Comparison of ENCODE assay signal across 23 cellular contexts in the genomic region with DNA sequence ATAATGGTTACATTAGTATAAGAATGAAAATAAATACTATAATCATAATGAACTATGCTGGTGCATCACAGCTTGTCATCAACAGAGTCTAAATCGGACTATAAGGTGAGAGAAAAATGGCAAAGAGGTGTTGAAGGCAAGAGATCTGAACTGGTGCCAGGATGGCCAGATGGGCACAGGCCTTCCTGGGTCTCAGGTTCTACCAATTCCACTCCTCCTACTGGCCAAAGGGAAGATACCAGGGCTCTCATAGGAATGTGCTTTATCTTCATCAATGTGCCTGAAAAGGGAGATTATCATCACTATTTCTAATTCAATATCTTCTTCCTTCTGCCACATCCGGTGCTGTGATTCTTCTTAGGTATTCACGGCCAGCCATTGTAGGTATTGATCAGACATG.
A peak's percentile ranks its signal among the peaks of the same experiment; 100 is the strongest.
DNase-seq lines count a peak whose midpoint lies in the region; ATAC-seq and TF ChIP-seq lines count a peak whose summit lies in the region.
"Had no signal": no experiment of that assay in that cellular context is flagged by ENCODE, and none has a peak within 500 bp of the region (broad histone marks: within the 10 kb centered on the region; RNA-seq: fewer than 3 reads in every experiment).

No MANE protein-coding gene starts in this region.

- intact Hi-C loops in gastrocnemius medialis (cut with DNase I; ENCODE audit: low total_unique reads): no loop called here

- no peak for TF ChIP-seq POLR2A in gastrocnemius medialis (IDR thresholded peaks at IDR 0.05)

- DNase-seq in G401 (ENCODE audit: low spot score) (peak; percentile 51), LHCN-M2 (ENCODE audit: low read depth) (peak; percentile 20), cardiac fibroblast (ENCODE audit: low read depth in 2 of 2) (no peak), glomerular endothelial cell (ENCODE audit: extremely low read depth, low read depth, low spot score) (peak; percentile 37), NCI-H748 treated with DMSO at 0.1 percent for 48 hours (lab: John Stamatoyannopoulos, UW) (no peak), gastrocnemius medialis (no peak), kidney glomerular epithelial cell (lab: John Stamatoyannopoulos, UW) (no peak)
- DNase-seq: activated CD4-positive, alpha-beta T cell treated with anti-CD3 and anti-CD28 coated beads for 36 hours; activated CD8-positive, alpha-beta memory T cell treated with anti-CD3 and anti-CD28 coated beads, Interleukin-2, amount 50 U/mL, for 48 hours; activated gamma-delta T cell; cerebellar nuclear complex; foreskin melanocyte; left ventricle myocardium inferior; NCI-H1092 treated with DMSO at 0.1 percent for 48 hours; NCI-H774; nucleus accumbens; PC-9; stimulated activated CD4-positive, alpha-beta T cell treated with anti-CD3 and anti-CD28 coated beads, Interleukin-15, amount 100 ng/mL, for 24 hours; T1000 had no signal

- in situ Hi-C loops in G401 (cut with HindIII; ENCODE audit: low sequenced_read_pairs) (no loop called here), gastrocnemius medialis (cut with MboI; ENCODE audit: low sequenced_read_pairs in 4 of 4) (no loop called here)

- no peaks in the 10 kb centered on the region for H3K9me3 ChIP-seq in gastrocnemius medialis
- H3K9me3 ChIP-seq: left ventricle myocardium inferior, SJSA1 had no signal

- no peaks in the 10 kb centered on the region for H3K36me3 ChIP-seq in gastrocnemius medialis
- H3K36me3 ChIP-seq: left ventricle myocardium inferior, SJSA1 had no signal

- H3K27ac ChIP-seq in gastrocnemius medialis: no peak overlapping the region
- H3K27ac ChIP-seq: HL-60, left ventricle myocardium inferior, PC-9, SJSA1 had no signal

- H3K4me3 ChIP-seq in cardiac fibroblast (replicated peaks in 1 of 2; ENCODE audit: low read depth in 2 of 2, low read length in 2 of 2) (no peak overlapping the region), gastrocnemius medialis (no peak overlapping the region)
- H3K4me3 ChIP-seq: left ventricle myocardium inferior, PC-9, SJSA1 had no signal

- ATAC-seq in gastrocnemius medialis: no peak
- no peak for ATAC-seq in HG03439 (IDR thresholded peaks at IDR 0.05; ENCODE audit: unreplicated experiment)
- ATAC-seq: activated CD4-positive, alpha-beta T cell treated with anti-CD3 and anti-CD28 coated beads for 36 hours; stimulated activated memory B cell treated with anti-CD40 and anti-IgM and Interleukin-4, amounts not matched to agents 10 μg/mL and 1 μg/mL and 100 μg/mL, for 72 hours had no signal

- TF ChIP-seq CTCF in cardiac fibroblast (IDR thresholded peaks at IDR 0.05; ENCODE audit: low read depth, low read length): peak; percentile 9
- TF ChIP-seq CTCF in gastrocnemius medialis (IDR thresholded peaks at IDR 0.05 in 4 of 5, conservative IDR thresholded peaks at IDR 0.05 in 1 of 5): no peak

- H3K4me1 ChIP-seq in gastrocnemius medialis: no peaks in the 10 kb centered on the region
- H3K4me1 ChIP-seq: SJSA1 had no signal

- no peaks in the 10 kb centered on the region for H3K27me3 ChIP-seq in gastrocnemius medialis
- H3K27me3 ChIP-seq: SJSA1 had no signal

Comparison
In these comparisons a context has a peak if more than half of its experiments do, and no peak if none do; other contexts are left out.
1. DNase-seq: peak in G401 (single experiment), LHCN-M2 (single experiment) and glomerular endothelial cell (single experiment); none in cardiac fibroblast (0 of 2), NCI-H748 treated with DMSO at 0.1 percent for 48 hours (single experiment), gastrocnemius medialis (0 of 2) and kidney glomerular epithelial cell (single experiment).